In the genomic region with DNA sequence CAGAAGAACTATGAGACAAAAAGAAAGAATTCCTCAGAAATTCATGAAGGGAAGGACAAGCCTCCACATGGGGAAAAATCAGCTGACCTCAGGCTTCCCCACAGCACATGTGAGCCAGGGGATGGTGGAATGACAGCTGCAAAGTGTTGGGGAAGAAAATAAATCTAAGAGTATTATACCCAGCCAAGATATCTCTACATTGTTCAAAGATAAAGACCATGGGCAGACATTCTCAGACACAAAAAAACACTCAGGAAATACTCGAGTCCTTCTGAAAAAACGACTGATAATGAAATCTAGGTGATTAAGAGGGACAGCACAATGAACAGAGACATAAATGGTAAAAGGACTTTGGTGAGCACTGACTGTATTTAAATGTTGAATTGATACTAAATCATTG, we compare ENCODE assay signal across 23 cellular contexts.
"Had no signal": no experiment of that assay in that cellular context is flagged by ENCODE, and none has a peak within 500 bp of the region (broad histone marks: within the 10 kb centered on the region; RNA-seq: fewer than 3 reads in every experiment).

No MANE protein-coding gene starts in this region.

- H3K36me3 ChIP-seq: MG63 had no signal

- H3K27me3 ChIP-seq: MG63 had no signal

- H3K27me3 Mint-ChIP-seq: activated naive CD4-positive, alpha-beta T cell treated with anti-CD3 and anti-CD28 coated beads, Interleukin-2, amount 50 U/mL, for 24 hours had no signal

- ATAC-seq: activated CD4-positive, CD25-positive, alpha-beta regulatory T cell treated with anti-CD3 and anti-CD28 coated beads, Interleukin-2, amount 50 U/mL, for 24 hours; activated CD8-positive, alpha-beta T cell treated with anti-CD3 and anti-CD28 coated beads for 36 hours; PC-3 had no signal

- FAIRE-seq: RCC 7860 had no signal

- DNase-seq: activated CD4-positive, alpha-beta T cell treated with anti-CD3 and anti-CD28 coated beads for 4 hours; activated CD8-positive, alpha-beta memory T cell treated with anti-CD3 and anti-CD28 coated beads, Interleukin-2, amount 50 U/mL, for 4 hours; activated CD8-positive, alpha-beta T cell treated with anti-CD3 and anti-CD28 coated beads for 36 hours; activated effector memory CD4-positive, alpha-beta T cell treated with Interleukin-2 at 50 U/mL for 16 hours; activated naive CD4-positive, alpha-beta T cell; amygdala; cerebellar nuclear complex; MG63; MV-4-11; NCI-H1105; NCI-H1436; NCI-H1694 treated with DMSO at 0.1 percent for 48 hours; NCI-H2029 treated with DMSO at 0.1 percent for 48 hours; NCI-H345; NCI-H510A treated with DMSO at 0.1 percent for 48 hours; NCI-H69; PC-3; SHP77 had no signal

- H3K9me3 Mint-ChIP-seq: activated naive CD4-positive, alpha-beta T cell treated with anti-CD3 and anti-CD28 coated beads, Interleukin-2, amount 50 U/mL, for 24 hours had no signal

- H3K4me3 Mint-ChIP-seq: activated CD8-positive, alpha-beta T cell treated with anti-CD3 and anti-CD28 coated beads for 36 hours; activated naive CD4-positive, alpha-beta T cell treated with anti-CD3 and anti-CD28 coated beads, Interleukin-2, amount 50 U/mL, for 24 hours; activated T-helper 1 cell treated with anti-CD3 and anti-CD28 coated beads, Interleukin-12 subunit alpha, Interleukin-12 subunit beta, Interleukin-2, Interleukin-4 antibody, amounts not matched to agents 30 ng/mL and 10 ng/mL and 1 ng/mL, durations not matched to agents 14 hours and 24 hours and 36 hours; T-helper 1 cell treated with Interleukin-12 subunit alpha and Interleukin-12 subunit beta and Interleukin-4 antibody, amounts not matched to agents 30 μg/mL and 1 μg/mL, for 36 hours had no signal

- H3K27ac Mint-ChIP-seq: activated CD8-positive, alpha-beta T cell treated with anti-CD3 and anti-CD28 coated beads for 36 hours; activated naive CD4-positive, alpha-beta T cell treated with anti-CD3 and anti-CD28 coated beads, Interleukin-2, amount 50 U/mL, for 24 hours; activated T-helper 1 cell treated with anti-CD3 and anti-CD28 coated beads, Interleukin-12 subunit alpha, Interleukin-12 subunit beta, Interleukin-2, Interleukin-4 antibody, amounts not matched to agents 30 ng/mL and 10 ng/mL and 1 ng/mL, durations not matched to agents 14 hours and 24 hours and 36 hours; T-helper 1 cell treated with Interleukin-12 subunit alpha and Interleukin-12 subunit beta and Interleukin-4 antibody, amounts not matched to agents 30 μg/mL and 1 μg/mL, for 36 hours had no signal

- H3K4me3 ChIP-seq: MG63 had no signal
